Comparison of ENCODE assay signal across 19 cellular contexts in genomic region chr9:91451431-91452270, GRCh38. TPM values are rescaled to one million over a fixed set of nuclear protein-coding genes. Genes with fewer than 3 reads are reported as not detected.
A peak's percentile ranks its signal among the peaks of the same experiment; 100 is the strongest.
DNase-seq lines count a peak whose midpoint lies in the region; ATAC-seq, FAIRE-seq and TF ChIP-seq lines count a peak whose summit lies in the region.
"Had no signal": no experiment of that assay in that cellular context is flagged by ENCODE, and none has a peak within 500 bp of the region (broad histone marks: within the 10 kb centered on the region; RNA-seq: fewer than 3 reads in every experiment).

No MANE protein-coding gene starts in this region.

- H2AFZ ChIP-seq in IMR-90 (replicated peaks; ENCODE audit: low read length, poor library complexity) (no peak overlapping the region), mammary epithelial cell (ENCODE audit: low read depth, low read length) (no peak overlapping the region), Karpas-422 (ENCODE audit: low read length) (no peak overlapping the region)

- H2BK120ac ChIP-seq in IMR-90 (ENCODE audit: low read depth, low read length): no peak overlapping the region

- H3K27me3 ChIP-seq in IMR-90 (ENCODE audit: control insufficient read depth, insufficient read depth, low read length) (no peaks in the 10 kb centered on the region), mammary epithelial cell (ENCODE audit: insufficient read depth, low read length) (no peaks in the 10 kb centered on the region), Karpas-422 (ENCODE audit: low read length) (no peaks in the 10 kb centered on the region)
- H3K27me3 ChIP-seq: BLaER1 treated with 17β-estradiol and CSF1 and Interleukin-3, amounts not matched to agents 10 nM and 100 nM had no signal

- H3K18ac ChIP-seq in IMR-90 (ENCODE audit: low read depth, low read length): no peak overlapping the region

- H3K9ac ChIP-seq in IMR-90 (ENCODE audit: low read depth, low read length): no peak overlapping the region
- no peak overlapping the region for H3K9ac ChIP-seq in mammary epithelial cell (ENCODE audit: insufficient read depth, low read length)
- no peak overlapping the region for H3K9ac ChIP-seq in Karpas-422 (ENCODE audit: low read length)
- H3K9ac ChIP-seq: BLaER1 treated with 17β-estradiol and CSF1 and Interleukin-3, amounts not matched to agents 10 nM and 100 nM had no signal

- CTCF ChIA-PET in IMR-90 (lab: Yijun Ruan, JAX): no interaction called here
- CTCF ChIA-PET in mammary epithelial cell (lab: Charles Lee; ENCODE audit: low non-redundant PET): no interaction called here

- H3K4ac ChIP-seq in IMR-90 (ENCODE audit: low read depth, low read length): no peak overlapping the region

- BruUV-seq in IMR-90 (replicated peaks; lab: Mats Ljungman, UMichigan) (no TSS peak), mammary epithelial cell (replicated peaks; lab: Mats Ljungman, UMichigan) (no TSS peak)

- DNase-seq in Daoy (ENCODE audit: low read depth): peak; percentile 37
- peak; percentile 28 for DNase-seq in IMR-90
- DNase-seq in mammary epithelial cell: peak; percentile 65
- DNase-seq in foreskin melanocyte: peak; percentile 46
- no peak for DNase-seq in Karpas-422
- DNase-seq in GM19239 (ENCODE audit: insufficient read length, low spot score): no peak
- DNase-seq in GM13977 (ENCODE audit: low spot score): no peak
- no peak for DNase-seq in left lobe of liver (ENCODE audit: low spot score)
- DNase-seq: Calu3; CD8-positive, alpha-beta T cell; NCI-H1048; NCI-H1436 treated with DMSO at 0.1 percent for 48 hours; NCI-H2029; NCI-H526; PC-3 had no signal

- no peak overlapping the region for H3K56ac ChIP-seq in IMR-90 (ENCODE audit: extremely low read depth, insufficient read depth, low read length)

- no peak overlapping the region for H2BK5ac ChIP-seq in IMR-90 (ENCODE audit: low read depth, low read length, poor library complexity, severe bottlenecking)

- no peak overlapping the region for H2AK5ac ChIP-seq in IMR-90 (ENCODE audit: low read depth, low read length)

- no peak for ATAC-seq in IMR-90 (ENCODE audit: low read depth)
- ATAC-seq in left lobe of liver: no peak
- ATAC-seq: CD8-positive, alpha-beta T cell; HCT116; K562; PC-3 had no signal

- H4K91ac ChIP-seq in IMR-90 (ENCODE audit: insufficient read depth, low read depth, low read length): no peak overlapping the region

- dilution Hi-C loops in IMR-90 (cut with HindIII; ENCODE audit: low sequenced_read_pairs, unreplicated experiment) (no loop called here), mammary epithelial cell (cut with HindIII; ENCODE audit: low sequenced_read_pairs) (no loop called here)

- POLR2A ChIA-PET in IMR-90 (lab: Charles Lee; ENCODE audit: unreplicated experiment): no interaction called here

- no peaks in the 10 kb centered on the region for H3K79me2 ChIP-seq in mammary epithelial cell (ENCODE audit: insufficient read depth, low read length)
- H3K79me2 ChIP-seq in Karpas-422 (ENCODE audit: low read length): no peaks in the 10 kb centered on the region

- H3K9me1 ChIP-seq in IMR-90 (ENCODE audit: insufficient read depth, low read length): no peaks in the 10 kb centered on the region

- H3K4me1 ChIP-seq in IMR-90 (ENCODE audit: control insufficient read depth, insufficient read depth, low read length) (no peaks in the 10 kb centered on the region), mammary epithelial cell (ENCODE audit: insufficient read depth, low read length) (no peaks in the 10 kb centered on the region), Karpas-422 (ENCODE audit: low read length) (no peaks in the 10 kb centered on the region)
- H3K4me1 ChIP-seq: BLaER1 treated with 17β-estradiol and CSF1 and Interleukin-3, amounts not matched to agents 10 nM and 100 nM had no signal

- no peak for TF ChIP-seq POLR2A in IMR-90 (IDR thresholded peaks at IDR 0.05; ENCODE audit: low read depth, low read length)

- H3K27ac ChIP-seq in IMR-90 (ENCODE audit: insufficient read depth, low read length) (no peak overlapping the region), mammary epithelial cell (ENCODE audit: insufficient read depth, low read depth, low read length) (no peak overlapping the region), Karpas-422 (ENCODE audit: low read length) (no peak overlapping the region)
- H3K27ac ChIP-seq: BLaER1 treated with 17β-estradiol and CSF1 and Interleukin-3, amounts not matched to agents 10 nM and 100 nM; RWPE1 had no signal

- no peak overlapping the region for H3K14ac ChIP-seq in IMR-90 (replicated peaks; ENCODE audit: low read depth, low read length)

- H4K8ac ChIP-seq in IMR-90 (ENCODE audit: low read depth in 2 of 2, low read length in 2 of 2): no peak overlapping the region

- intact Hi-C loops in IMR-90 (cut with micrococcal nuclease): no loop called here
- intact Hi-C loops in mammary epithelial cell (cut with micrococcal nuclease): no loop called here

- no peak for FAIRE-seq in GM19239 (lab: Jason Lieb, UNC)
- FAIRE-seq: K562 had no signal

- H3K79me1 ChIP-seq in IMR-90 (ENCODE audit: low read depth in 1 of 2, low read length in 2 of 2): no peaks in the 10 kb centered on the region

- H4K20me1 ChIP-seq in IMR-90 (ENCODE audit: insufficient read depth, low read length): no peaks in the 10 kb centered on the region
- H4K20me1 ChIP-seq in mammary epithelial cell (ENCODE audit: insufficient read depth, low read length): no peaks in the 10 kb centered on the region
- H4K20me1 ChIP-seq in Karpas-422 (ENCODE audit: insufficient read depth, low read depth, low read length): no peaks in the 10 kb centered on the region
- H4K20me1 ChIP-seq: BLaER1 treated with 17β-estradiol and CSF1 and Interleukin-3, amounts not matched to agents 10 nM and 100 nM had no signal

- in situ Hi-C loops in IMR-90 (cut with MboI; ENCODE audit: low sequenced_read_pairs): no loop called here
- in situ Hi-C loops in mammary epithelial cell (cut with MboI; ENCODE audit: low sequenced_read_pairs in 2 of 2): no loop called here
- in situ Hi-C loops in GM13977 (cut with MboI; ENCODE audit: low pct_unique_long_range_greater_than_20kb, low sequenced_read_pairs, unreplicated experiment): no loop called here

- H2BK20ac ChIP-seq in IMR-90 (ENCODE audit: low read depth, low read length): no peak overlapping the region

- no peak overlapping the region for H2BK15ac ChIP-seq in IMR-90 (ENCODE audit: low read depth, low read length)

- H4K5ac ChIP-seq in IMR-90 (ENCODE audit: low read depth, low read length): no peak overlapping the region

- no peak for TF ChIP-seq RAD21 in IMR-90 (IDR thresholded peaks at IDR 0.05; ENCODE audit: low read length)

- H2AK9ac ChIP-seq in IMR-90 (replicated peaks; ENCODE audit: low read depth, low read length, poor library complexity): no peak overlapping the region

- H3K4me2 ChIP-seq in IMR-90 (ENCODE audit: low read depth, low read length) (no peak overlapping the region), mammary epithelial cell (ENCODE audit: insufficient read depth, low read depth, low read length) (no peak overlapping the region), Karpas-422 (ENCODE audit: low read depth, low read length, poor library complexity, severe bottlenecking) (no peak overlapping the region)
- H3K4me2 ChIP-seq: BLaER1 treated with 17β-estradiol and CSF1 and Interleukin-3, amounts not matched to agents 10 nM and 100 nM had no signal

- no peak overlapping the region for H3K23ac ChIP-seq in IMR-90 (ENCODE audit: low read depth, low read length)

- H3K36me3 ChIP-seq in IMR-90 (ENCODE audit: control insufficient read depth, insufficient read depth, low read length) (no peaks in the 10 kb centered on the region), mammary epithelial cell (ENCODE audit: insufficient read depth, low read length) (no peaks in the 10 kb centered on the region), Karpas-422 (ENCODE audit: insufficient read depth, low read length) (no peaks in the 10 kb centered on the region)
- H3K36me3 ChIP-seq: BLaER1 treated with 17β-estradiol and CSF1 and Interleukin-3, amounts not matched to agents 10 nM and 100 nM had no signal

- H3K9me2 ChIP-seq in Karpas-422 (replicated peaks; ENCODE audit: insufficient read depth, low read length): no peaks in the 10 kb centered on the region

- H3K9me3 ChIP-seq in IMR-90 (ENCODE audit: control insufficient read depth, insufficient read depth, low read length) (no peaks in the 10 kb centered on the region; the same call in 1 of the 2 replicates), mammary epithelial cell (replicated peaks; ENCODE audit: insufficient read depth, low read length) (no peaks in the 10 kb centered on the region), Karpas-422 (ENCODE audit: low read length) (no peaks in the 10 kb centered on the region)

- no peak overlapping the region for H3K4me3 ChIP-seq in IMR-90 (ENCODE audit: insufficient read depth, low read depth, low read length)
- H3K4me3 ChIP-seq in mammary epithelial cell (replicated peaks in 1 of 3; ENCODE audit: insufficient read depth in 1 of 3, low read depth in 2 of 3, low read length in 3 of 3): no peak overlapping the region
- H3K4me3 ChIP-seq in Karpas-422 (ENCODE audit: low read length): no peak overlapping the region
- H3K4me3 ChIP-seq: BLaER1 treated with 17β-estradiol and CSF1 and Interleukin-3, amounts not matched to agents 10 nM and 100 nM; K562 had no signal

- TF ChIP-seq CTCF in IMR-90 (conservative IDR thresholded peaks at IDR 0.05; ENCODE audit: low read depth, low read length): no peak
- TF ChIP-seq CTCF in mammary epithelial cell (conservative IDR thresholded peaks at IDR 0.05 in 1 of 2, IDR thresholded peaks at IDR 0.05 in 1 of 2; ENCODE audit: extremely low read depth in 1 of 2, insufficient read depth in 1 of 2, low read depth in 1 of 2, low read length in 2 of 2): no peak
- no peak for TF ChIP-seq CTCF in GM13977 (IDR thresholded peaks at IDR 0.05; ENCODE audit: extremely low read depth, insufficient read depth, missing control alignments)

- WGBS in IMR-90 (ENCODE audit: extremely low coverage in 2 of 2, insufficient read length in 1 of 2), 2 experiments: no CpG with 5 or more reads among the region's 2 CpGs
- WGBS in mammary epithelial cell (ENCODE audit: low coverage, missing lambda C conversion rate): 86% methylated on average over 2 of the region's 2 CpGs

TF ChIP-seq in IMR-90, 13 proteins besides CTCF, POLR2A, EP300 and RAD21 (continues in another document):
- TF ChIP-seq SMC3 (IDR thresholded peaks at IDR 0.05; ENCODE audit: low read depth, low read length) (no peak), CEBPB (IDR thresholded peaks at IDR 0.05; ENCODE audit: low read depth, low read length) (no peak), CHD1 (IDR thresholded peaks at IDR 0.05; ENCODE audit: low read depth, low read length) (no peak), NFE2L2 (IDR thresholded peaks at IDR 0.05; ENCODE audit: low read depth, low read length) (no peak), RFX5 (IDR thresholded peaks at IDR 0.05; ENCODE audit: low read depth, low read length) (no peak)

RNA-seq across cellular contexts. Expression of gene NFIL3, which starts 28.0 kb away (rescaled TPM):
- total RNA-seq in Daoy (2014; rRNA removed; shearing (Covaris generic)): 10.3 and 10.4 TPM in 2 replicates
- 27.6 and 29.4 TPM in 2 replicates for total RNA-seq in IMR-90 (2012; rRNA removed)
- polyA plus RNA-seq in IMR-90 (2012; rRNA removed): 20.8 and 27.7 TPM in 2 replicates
- polyA plus RNA-seq in IMR-90 (2012; cell fraction: cytosol; rRNA removed): 11.9 and 12.8 TPM in 2 replicates
- polyA plus RNA-seq in IMR-90 (2012; cell fraction: nucleus; rRNA removed; ENCODE audit: low replicate concordance): 6.6 and 66.1 TPM in 2 replicates
- total RNA-seq in mammary epithelial cell: 10 to 100 TPM; 12.3 to 18.0 TPM
- 5.9 TPM for polyA plus RNA-seq in mammary epithelial cell
- 10.1 TPM for polyA minus RNA-seq in mammary epithelial cell
- 1.9 and 4.1 TPM in 2 replicates for total RNA-seq in Karpas-422 (2014; rRNA removed; shearing (Covaris generic); ENCODE audit: low replicate concordance)
- total RNA-seq in left lobe of liver: 12.0 TPM

Comparison
In these comparisons a context has a peak if more than half of its experiments do, and no peak if none do; other contexts are left out.
1. DNase-seq: peak in Daoy (single experiment), IMR-90 (single experiment), mammary epithelial cell (single experiment) and foreskin melanocyte (single experiment); none in Karpas-422 (single experiment), GM19239 (single experiment), GM13977 (single experiment) and left lobe of liver (single experiment).